In the genomic region with DNA sequence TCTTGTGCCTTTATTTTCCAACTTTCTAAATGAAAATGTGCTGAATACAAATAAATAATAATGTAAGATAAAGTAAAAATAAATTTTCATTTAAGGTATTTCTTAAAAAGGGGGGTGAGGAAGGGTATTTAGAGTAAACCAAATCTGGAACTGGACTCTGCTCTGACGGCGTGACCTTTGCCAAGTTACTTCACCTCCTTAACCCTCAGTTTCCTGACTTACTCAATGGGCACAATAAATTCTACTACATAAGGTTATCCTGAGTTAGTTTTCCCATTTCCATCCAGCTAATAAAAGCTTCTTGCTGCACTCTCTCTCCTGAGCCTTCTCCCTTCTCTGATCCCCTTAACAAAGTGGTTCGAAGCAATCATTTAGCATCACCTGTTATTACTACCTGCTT, we compare ENCODE assay signal across 8 cellular contexts.
DNase-seq lines count a peak whose midpoint lies in the region; ATAC-seq and TF ChIP-seq lines count a peak whose summit lies in the region.

No MANE protein-coding gene starts in this region.

- H3K9me3 ChIP-seq in HEK293 (ENCODE audit: control insufficient read depth, insufficient read depth, low read depth, low read length) (no peaks in the 10 kb centered on the region), SK-N-MC (ENCODE audit: low read depth, low read length) (no peaks in the 10 kb centered on the region), hepatocyte (ENCODE audit: low read depth) (no peaks in the 10 kb centered on the region)

- H3K9ac ChIP-seq in SK-N-MC (ENCODE audit: insufficient read length): peak overlapping the region; percentile 17

- ATAC-seq in stimulated activated effector memory CD8-positive, alpha-beta T cell treated with anti-CD3 and anti-CD28 coated beads, Interleukin-12 subunit alpha, Interleukin-12 subunit beta, amount 100 ng/mL, for 72 hours: no peak
- no peak for ATAC-seq in stimulated activated naive CD8-positive, alpha-beta T cell treated with anti-CD3 and anti-CD28 coated beads, Interleukin-15, amount 100 ng/mL, for 72 hours
- no peak for ATAC-seq in GM21528 (IDR thresholded peaks at IDR 0.05; ENCODE audit: low FRiP score, unreplicated experiment)

- no peaks in the 10 kb centered on the region for H3K9me3 Mint-ChIP-seq in stimulated activated effector memory CD8-positive, alpha-beta T cell treated with anti-CD3 and anti-CD28 coated beads, Interleukin-12 subunit alpha, Interleukin-12 subunit beta, amount 100 ng/mL, for 72 hours
- H3K9me3 Mint-ChIP-seq in stimulated activated naive CD8-positive, alpha-beta T cell treated with anti-CD3 and anti-CD28 coated beads, Interleukin-15, amount 100 ng/mL, for 72 hours: no peaks in the 10 kb centered on the region

- no peak for DNase-seq in SK-N-MC (ENCODE audit: low read depth, low spot score)
- DNase-seq in hepatocyte (ENCODE audit: low spot score): no peak
- no peak for DNase-seq in stimulated activated effector memory CD8-positive, alpha-beta T cell treated with anti-CD3 and anti-CD28 coated beads, Interleukin-12 subunit alpha, Interleukin-12 subunit beta, amount 100 ng/mL, for 72 hours (ENCODE audit: low spot score in 2 of 2)
- DNase-seq in NCI-H1105 treated with DMSO at 0.1 percent for 48 hours (lab: John Stamatoyannopoulos, UW): no peak
- no peak for DNase-seq in stimulated activated naive CD8-positive, alpha-beta T cell treated with anti-CD3 and anti-CD28 coated beads, Interleukin-15, amount 100 ng/mL, for 72 hours
- no peak for DNase-seq in stimulated activated CD4-positive, alpha-beta T cell treated with anti-CD3 and anti-CD28 coated beads, Interleukin-4, amount 100 ng/mL, for 4 hours

- H3K4me3 ChIP-seq in HEK293 (ENCODE audit: low read depth, low read length) (no peak overlapping the region), SK-N-MC (no peak overlapping the region), hepatocyte (no peak overlapping the region)

- no peak overlapping the region for H3K27ac Mint-ChIP-seq in stimulated activated effector memory CD8-positive, alpha-beta T cell treated with anti-CD3 and anti-CD28 coated beads, Interleukin-12 subunit alpha, Interleukin-12 subunit beta, amount 100 ng/mL, for 72 hours
- no peak overlapping the region for H3K27ac Mint-ChIP-seq in stimulated activated naive CD8-positive, alpha-beta T cell treated with anti-CD3 and anti-CD28 coated beads, Interleukin-15, amount 100 ng/mL, for 72 hours

- no peaks in the 10 kb centered on the region for H3K36me3 Mint-ChIP-seq in stimulated activated effector memory CD8-positive, alpha-beta T cell treated with anti-CD3 and anti-CD28 coated beads, Interleukin-12 subunit alpha, Interleukin-12 subunit beta, amount 100 ng/mL, for 72 hours

- H3K27ac ChIP-seq in HEK293 (ENCODE audit: extremely low read depth, low read depth, low read length) (no peak overlapping the region), SK-N-MC (no peak overlapping the region), hepatocyte (no peak overlapping the region)

- peak overlapping the region; percentile 68 for H3K4me3 Mint-ChIP-seq in stimulated activated effector memory CD8-positive, alpha-beta T cell treated with anti-CD3 and anti-CD28 coated beads, Interleukin-12 subunit alpha, Interleukin-12 subunit beta, amount 100 ng/mL, for 72 hours
- peak overlapping the region in 1 of 2 donors; percentile 72 for H3K4me3 Mint-ChIP-seq in stimulated activated naive CD8-positive, alpha-beta T cell treated with anti-CD3 and anti-CD28 coated beads, Interleukin-15, amount 100 ng/mL, for 72 hours

- H3K9me2 ChIP-seq in hepatocyte (replicated peaks; ENCODE audit: insufficient read depth): no peaks in the 10 kb centered on the region

- H3K27me3 Mint-ChIP-seq in stimulated activated naive CD8-positive, alpha-beta T cell treated with anti-CD3 and anti-CD28 coated beads, Interleukin-15, amount 100 ng/mL, for 72 hours: no peaks in the 10 kb centered on the region

- peak overlapping the region; percentile 84 for H3K4me2 ChIP-seq in hepatocyte

- TF ChIP-seq CTCF in HEK293 (tag by site-specific recombination; IDR thresholded peaks at IDR 0.05) (no peak), hepatocyte (IDR thresholded peaks at IDR 0.05; ENCODE audit: poor library complexity) (no peak)

- H3K4me1 Mint-ChIP-seq in stimulated activated effector memory CD8-positive, alpha-beta T cell treated with anti-CD3 and anti-CD28 coated beads, Interleukin-12 subunit alpha, Interleukin-12 subunit beta, amount 100 ng/mL, for 72 hours: peaks cover 17% of the 10 kb centered on the region
- H3K4me1 Mint-ChIP-seq in stimulated activated naive CD8-positive, alpha-beta T cell treated with anti-CD3 and anti-CD28 coated beads, Interleukin-15, amount 100 ng/mL, for 72 hours: peaks cover 25% of the 10 kb centered on the region

- no peaks in the 10 kb centered on the region; a peak in 1 of 3 replicates for H3K36me3 ChIP-seq in HEK293 (ENCODE audit: control insufficient read depth in 2 of 2, insufficient read depth in 1 of 2, low read length in 2 of 2)
- H3K36me3 ChIP-seq in SK-N-MC (ENCODE audit: insufficient read depth, low read length): no peaks in the 10 kb centered on the region
- no peaks in the 10 kb centered on the region for H3K36me3 ChIP-seq in hepatocyte (replicated peaks; ENCODE audit: insufficient read depth, low read depth)

- H4K20me1 ChIP-seq in hepatocyte (ENCODE audit: insufficient read depth, poor library complexity, severe bottlenecking): no peaks in the 10 kb centered on the region

- POLR2A ChIA-PET in HEK293 (lab: Yijun Ruan, JAX): interaction anchor here (0.9 to 2.0 kb wide), 2 partner anchors 19 to 105 kb away, joined by 3 to 14 read pairs; a partner anchor contains a TSS

- CTCF ChIA-PET in HEK293 (lab: Yijun Ruan, JAX): interaction anchor here (0.6 to 4.6 kb wide), 95 partner anchors 9 to 936 kb away, joined by 3 to 83 read pairs (median 5); a partner anchor contains a TSS

- H3K4me1 ChIP-seq in HEK293 (ENCODE audit: control insufficient read depth, insufficient read depth, low read length) (no peaks in the 10 kb centered on the region; the same call in 1 of the 2 replicates), hepatocyte (ENCODE audit: insufficient read depth) (no peaks in the 10 kb centered on the region)

- H3K79me2 ChIP-seq in hepatocyte: no peaks in the 10 kb centered on the region

- 79% methylated on average over 3 of the region's 3 CpGs for WGBS in hepatocyte (ENCODE audit: low lambda C conversion rate, missing lambda C conversion rate)

- no peaks in the 10 kb centered on the region for H3K27me3 ChIP-seq in hepatocyte

- peak overlapping the region; percentile 72 for H2AFZ ChIP-seq in hepatocyte

TF ChIP-seq in HEK293, 187 proteins besides CTCF, POLR2A, EP300 and RAD21:
- TF ChIP-seq KLF16 (tag by site-specific recombination; IDR thresholded peaks at IDR 0.05) (no peak), ZNF146 (tag by site-specific recombination; IDR thresholded peaks at IDR 0.05) (no peak), SCRT1 (tag by site-specific recombination; IDR thresholded peaks at IDR 0.05; ENCODE audit: borderline replicate concordance) (no peak), ZNF530 (tag by site-specific recombination; IDR thresholded peaks at IDR 0.05; ENCODE audit: low read depth) (no peak), ZNF423 (tag by site-specific recombination; IDR thresholded peaks at IDR 0.05) (no peak), IKZF3 (tag by site-specific recombination; IDR thresholded peaks at IDR 0.05) (0 out of 2 replicates have a peak, but pooled peaks have one; percentile 5), ZNF341 (tag by site-specific recombination; IDR thresholded peaks at IDR 0.05; ENCODE audit: low read depth) (no peak)
- TF ChIP-seq, protein P1, sequence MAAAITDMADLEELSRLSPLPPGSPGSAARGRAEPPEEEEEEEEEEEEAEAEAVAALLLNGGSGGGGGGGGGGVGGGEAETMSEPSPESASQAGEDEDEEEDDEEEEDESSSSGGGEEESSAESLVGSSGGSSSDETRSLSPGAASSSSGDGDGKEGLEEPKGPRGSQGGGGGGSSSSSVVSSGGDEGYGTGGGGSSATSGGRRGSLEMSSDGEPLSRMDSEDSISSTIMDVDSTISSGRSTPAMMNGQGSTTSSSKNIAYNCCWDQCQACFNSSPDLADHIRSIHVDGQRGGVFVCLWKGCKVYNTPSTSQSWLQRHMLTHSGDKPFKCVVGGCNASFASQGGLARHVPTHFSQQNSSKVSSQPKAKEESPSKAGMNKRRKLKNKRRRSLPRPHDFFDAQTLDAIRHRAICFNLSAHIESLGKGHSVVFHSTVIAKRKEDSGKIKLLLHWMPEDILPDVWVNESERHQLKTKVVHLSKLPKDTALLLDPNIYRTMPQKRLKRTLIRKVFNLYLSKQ (tag by site-specific recombination; IDR thresholded peaks at IDR 0.05; ENCODE audit: borderline replicate concordance): no peak
